ENCODE assay signal across 24 cellular contexts in the genomic region with DNA sequence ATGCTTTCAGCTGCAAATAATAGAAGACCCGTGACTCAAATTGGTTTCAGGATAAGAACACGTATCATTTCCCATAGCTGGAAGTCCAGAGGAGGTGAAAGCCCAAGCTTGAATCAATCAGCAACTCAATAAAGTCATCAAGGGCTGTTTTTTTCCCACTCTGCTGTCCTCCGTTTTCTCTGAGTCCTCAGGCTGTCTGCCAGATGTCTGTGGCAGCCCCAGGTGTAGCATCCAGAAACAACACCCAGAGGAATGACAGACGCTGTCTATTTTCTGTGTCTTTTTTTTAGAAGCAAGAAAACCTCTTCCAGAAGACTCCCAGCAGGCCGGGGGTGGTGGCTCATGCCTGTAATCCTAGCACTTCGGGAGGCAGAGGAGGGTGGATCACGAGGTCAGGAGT.
"Had no signal": no experiment of that assay in that cellular context is flagged by ENCODE, and none has a peak within 500 bp of the region (broad histone marks: within the 10 kb centered on the region; RNA-seq: fewer than 3 reads in every experiment).

No MANE protein-coding gene starts in this region.

- H3K4me1 Mint-ChIP-seq: activated naive CD8-positive, alpha-beta T cell treated with anti-CD3 and anti-CD28 coated beads, Interleukin-2, amount 10 ng/mL, durations not matched to agents 7 days and 5 days had no signal

- H3K27ac Mint-ChIP-seq: activated B cell treated with CpG ODN at 0.5 μM for 24 hours; activated CD4-positive, alpha-beta T cell treated with anti-CD3 and anti-CD28 coated beads, Interleukin-2, amount 10 ng/mL, durations not matched to agents 24 days and 14 days; activated naive CD8-positive, alpha-beta T cell treated with anti-CD3 and anti-CD28 coated beads, Interleukin-2, amount 10 ng/mL, durations not matched to agents 7 days and 5 days; T-helper 1 cell treated with Interleukin-12 subunit alpha and Interleukin-12 subunit beta and Interleukin-4 antibody, amounts not matched to agents 30 μg/mL and 1 μg/mL, for 36 hours had no signal

- H3K27me3 Mint-ChIP-seq: activated B cell treated with CpG ODN at 0.5 μM for 24 hours had no signal

- H3K4me3 Mint-ChIP-seq: activated B cell treated with CpG ODN at 0.5 μM for 24 hours; activated CD4-positive, alpha-beta T cell treated with anti-CD3 and anti-CD28 coated beads, Interleukin-2, amount 10 ng/mL, durations not matched to agents 24 days and 14 days; activated naive CD8-positive, alpha-beta T cell treated with anti-CD3 and anti-CD28 coated beads, Interleukin-2, amount 10 ng/mL, durations not matched to agents 7 days and 5 days; T-helper 1 cell treated with Interleukin-12 subunit alpha and Interleukin-12 subunit beta and Interleukin-4 antibody, amounts not matched to agents 30 μg/mL and 1 μg/mL, for 36 hours had no signal

- H3K9me3 ChIP-seq: adrenal gland had no signal

- H3K4me3 ChIP-seq: adrenal gland, K562, Peyer's patch had no signal

- FAIRE-seq: K562 had no signal

- H3K36me3 Mint-ChIP-seq: activated naive CD8-positive, alpha-beta T cell treated with anti-CD3 and anti-CD28 coated beads, Interleukin-2, amount 10 ng/mL, durations not matched to agents 7 days and 5 days had no signal

- DNase-seq: activated B cell treated with CpG ODN at 0.5 μM for 24 hours; activated CD4-positive, alpha-beta T cell treated with anti-CD3 and anti-CD28 coated beads for 1 hour; activated CD4-positive, alpha-beta T cell treated with anti-CD3 and anti-CD28 coated beads, Interleukin-2, amount 10 ng/mL, durations not matched to agents 24 days and 14 days; activated CD4-positive, alpha-beta T cell treated with anti-CD3 and anti-CD28 coated beads, Interleukin-2, amount 50 U/mL, for 48 hours; activated CD8-positive, alpha-beta memory T cell treated with anti-CD3 and anti-CD28 coated beads, Interleukin-2, amount 50 U/mL, for 48 hours; activated naive CD4-positive, alpha-beta T cell treated with anti-CD3 and anti-CD28 coated beads, Interleukin-2, amount 50 U/mL, for 16 hours; activated naive CD8-positive, alpha-beta T cell treated with anti-CD3 and anti-CD28 coated beads, Interleukin-2, amount 10 ng/mL, durations not matched to agents 7 days and 5 days; activated T-cell treated with anti-CD3 and anti-CD28 coated beads, Interleukin-2, amount 50 U/mL, for 1 hour; adrenal gland; anterior cingulate cortex; cerebellar nuclear complex; Karpas-422; NCI-H1105 treated with DMSO at 0.1 percent for 48 hours; NCI-H1436 treated with DMSO at 0.1 percent for 48 hours; NCI-H187 treated with DMSO at 0.1 percent for 48 hours; NCI-H2081 treated with DMSO at 0.1 percent for 48 hours; NCI-H226; NCI-H510A; NCI-H526 treated with DMSO at 0.1 percent for 48 hours; NK-92 treated with Interleukin-12 subunit alpha and Interleukin-12 subunit beta, amount 100 ng/mL, for 24 hours; Peyer's patch; SHP77 treated with DMSO at 0.1 percent for 48 hours had no signal

- H3K27me3 ChIP-seq: adrenal gland, Peyer's patch had no signal

- H3K36me3 ChIP-seq: adrenal gland, Peyer's patch had no signal

- H3K27ac ChIP-seq: adrenal gland, Peyer's patch had no signal

- H3K4me1 ChIP-seq: adrenal gland, Peyer's patch had no signal
